11 cellular contexts compared by ENCODE assay signal in the genomic region with DNA sequence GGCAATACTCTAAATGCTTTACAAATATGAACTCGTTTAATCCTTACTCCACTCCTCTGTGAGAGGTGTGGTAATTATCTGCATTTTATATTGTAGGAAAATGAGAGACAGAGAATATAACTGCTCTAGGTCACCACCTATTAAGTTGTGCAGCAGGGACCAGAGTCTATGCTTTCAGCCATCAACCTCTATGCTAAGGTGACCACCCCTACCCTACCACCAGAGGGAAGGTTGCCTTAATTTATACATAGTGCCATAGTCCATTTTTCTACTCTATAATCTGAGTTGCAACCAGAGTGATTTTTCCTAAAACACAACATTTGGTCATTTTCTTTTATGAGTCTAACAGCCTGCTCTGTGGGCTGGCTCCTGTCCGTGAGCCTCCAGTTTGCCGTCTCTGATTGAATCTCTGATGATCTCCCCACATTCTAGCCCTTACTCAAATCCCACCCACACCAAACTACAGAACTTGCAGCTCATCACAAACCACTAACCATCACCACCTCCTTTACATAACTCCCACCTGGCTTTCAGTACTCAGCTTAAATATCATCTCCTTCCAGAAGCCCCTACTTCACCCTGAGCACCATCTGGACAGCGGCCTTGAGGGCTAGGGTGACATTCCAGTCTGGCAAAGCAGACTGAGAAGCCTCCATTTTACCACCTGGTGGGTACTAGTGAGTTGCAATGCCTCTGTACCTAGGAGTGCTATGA.
DNase-seq lines count a peak whose midpoint lies in the region; ATAC-seq lines count a peak whose summit lies in the region.
"Had no signal": no experiment of that assay in that cellular context is flagged by ENCODE, and none has a peak within 500 bp of the region (broad histone marks: within the 10 kb centered on the region; RNA-seq: fewer than 3 reads in every experiment).

No MANE protein-coding gene starts in this region.

- DNase-seq in NCI-H2171 (lab: John Stamatoyannopoulos, UW) (peak; percentile 32), NCI-H187 (lab: John Stamatoyannopoulos, UW) (no peak), middle frontal gyrus (ENCODE audit: extremely low spot score, low spot score) (no peak), AML-193 (lab: John Stamatoyannopoulos, UW) (no peak), NOMO-1 treated with DMSO at 0.1 percent for 48 hours (lab: John Stamatoyannopoulos, UW; ENCODE audit: unreplicated experiment) (no peak)
- DNase-seq: activated CD8-positive, alpha-beta memory T cell treated with anti-CD3 and anti-CD28 coated beads for 24 hours; CD4-positive, alpha-beta T cell; NCI-H526 treated with DMSO at 0.1 percent for 48 hours had no signal

- ATAC-seq in GM18498 (IDR thresholded peaks at IDR 0.05; ENCODE audit: unreplicated experiment) (peak; percentile 69), GM19328 (IDR thresholded peaks at IDR 0.05; ENCODE audit: unreplicated experiment) (peak; percentile 74), HG02852 (IDR thresholded peaks at IDR 0.05; ENCODE audit: unreplicated experiment) (peak; percentile 87)
